16 cellular contexts compared by ENCODE assay signal in the genomic region with DNA sequence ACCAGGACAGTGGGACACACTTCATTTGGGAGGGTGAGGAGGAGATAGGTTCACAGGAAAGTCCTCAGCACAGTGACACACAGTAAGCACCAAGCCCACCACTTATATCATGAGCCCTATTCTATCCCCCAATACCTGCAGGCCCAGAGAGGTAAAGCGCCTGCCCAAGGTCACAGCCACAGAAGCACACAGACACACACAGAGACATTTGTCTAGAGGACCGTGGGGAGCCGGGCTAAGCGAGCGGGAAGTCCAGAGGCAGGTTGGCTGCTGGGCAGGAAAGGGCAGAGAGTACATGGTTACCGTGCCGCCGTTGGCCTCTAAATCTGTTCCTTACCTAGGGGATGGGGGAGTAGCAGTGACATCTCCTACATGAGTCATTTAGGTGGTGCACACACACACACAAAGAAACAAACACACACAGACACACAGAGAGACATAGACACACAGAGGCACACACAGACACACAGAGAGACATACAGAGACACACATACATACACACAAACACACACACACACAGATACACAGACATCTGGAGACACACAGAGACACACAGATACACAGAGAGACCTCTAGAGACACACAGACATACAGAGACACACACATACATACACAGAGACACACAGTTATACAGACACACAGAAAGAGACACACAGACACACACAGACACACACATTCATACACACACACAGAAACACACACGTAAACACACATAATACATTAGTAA. TPM values are rescaled to one million over a fixed set of nuclear protein-coding genes. Genes with fewer than 3 reads are reported as not detected.
A peak's percentile ranks its signal among the peaks of the same experiment; 100 is the strongest.
DNase-seq lines count a peak whose midpoint lies in the region; ATAC-seq and TF ChIP-seq lines count a peak whose summit lies in the region.
"Had no signal": no experiment of that assay in that cellular context is flagged by ENCODE, and none has a peak within 500 bp of the region (broad histone marks: within the 10 kb centered on the region; RNA-seq: fewer than 3 reads in every experiment).

No MANE protein-coding gene starts in this region.

- H3K23ac ChIP-seq in mesendoderm (ENCODE audit: low read length) = no peak overlapping the region

- peaks cover 21% of the 10 kb centered on the region for H3K4me1 ChIP-seq in body of pancreas
- H3K4me1 ChIP-seq in mesendoderm (ENCODE audit: control insufficient read depth, low read depth, low read length) = peaks cover 6% of the 10 kb centered on the region
- no peaks in the 10 kb centered on the region for H3K4me1 ChIP-seq in prostate gland (replicated peaks)

- DNase-seq in Right ventricle myocardium superior = peak; percentile 31
- no peak for DNase-seq in left cardiac atrium
- no peak for DNase-seq in body of pancreas
- DNase-seq in mesendoderm = peak; percentile 11
- DNase-seq in iPS-NIHi7 (ENCODE audit: extremely low spot score) = no peak
- DNase-seq in prostate gland (ENCODE audit: low spot score) = no peak
- DNase-seq in stimulated activated naive CD8-positive, alpha-beta T cell treated with anti-CD3 and anti-CD28 coated beads, Interleukin-15, Interleukin-2, amounts not matched to agents 100 U/mL and 50 U/mL, for 24 hours = no peak
- DNase-seq: COR-L47, DMS79 treated with DMSO at 0.1 percent for 48 hours, GDM1, HFFc6, NCI-H1436 treated with DMSO at 0.1 percent for 48 hours, NCI-H2081, NCI-H510A treated with DMSO at 0.1 percent for 48 hours had no signal

- H3K27me3 ChIP-seq in body of pancreas (no peaks in the 10 kb centered on the region), mesendoderm (ENCODE audit: insufficient read depth, low read length, poor library complexity) (no peaks in the 10 kb centered on the region), prostate gland (replicated peaks; ENCODE audit: insufficient read depth) (no peaks in the 10 kb centered on the region)

- H3K36me3 ChIP-seq in body of pancreas (replicated peaks in 1 of 2; ENCODE audit: insufficient read depth in 1 of 2, low read depth in 2 of 2) (no peaks in the 10 kb centered on the region), mesendoderm (ENCODE audit: control insufficient read depth, insufficient read depth, low read length) (no peaks in the 10 kb centered on the region), prostate gland (no peaks in the 10 kb centered on the region)

- TF ChIP-seq CTCF in body of pancreas (IDR thresholded peaks at IDR 0.05) (no peak), prostate gland (IDR thresholded peaks at IDR 0.05) (no peak)

- TF ChIP-seq POLR2A in body of pancreas (IDR thresholded peaks at IDR 0.05) (no peak), prostate gland (IDR thresholded peaks at IDR 0.05) (no peak)

- H3K9me3 ChIP-seq in body of pancreas (no peaks in the 10 kb centered on the region), prostate gland (no peaks in the 10 kb centered on the region)

- H3K4me3 ChIP-seq in body of pancreas (no peak overlapping the region), mesendoderm (ENCODE audit: low read length) (no peak overlapping the region), prostate gland (no peak overlapping the region)
- H3K4me3 ChIP-seq: GM23338 had no signal

- no peak overlapping the region for H3K18ac ChIP-seq in mesendoderm (ENCODE audit: low read length)

- ATAC-seq in Right ventricle myocardium superior (ENCODE audit: poor library complexity) (no peak), left cardiac atrium (no peak), body of pancreas (no peak), HG03108 (IDR thresholded peaks at IDR 0.05; ENCODE audit: unreplicated experiment) (no peak)
- ATAC-seq in stimulated activated naive CD8-positive, alpha-beta T cell treated with anti-CD3 and anti-CD28 coated beads, Interleukin-15, Interleukin-2, amounts not matched to agents 100 U/mL and 50 U/mL, for 24 hours = no peak
- ATAC-seq: GM23338 had no signal

- no peak overlapping the region for H2BK120ac ChIP-seq in mesendoderm (ENCODE audit: low read depth, low read length)

- H2AK5ac ChIP-seq in mesendoderm (ENCODE audit: low read length) = no peak overlapping the region

- WGBS in body of pancreas, 2 donors = 69 to 83% methylated on average over 5 to 7 of the region's 9 CpGs
- no CpG with 5 or more reads among the region's 9 CpGs for WGBS in mesendoderm (ENCODE audit: extremely low coverage, insufficient coverage, low lambda C conversion rate)
- WGBS in prostate gland = 94% methylated on average over 9 of the region's 9 CpGs

- H4K5ac ChIP-seq in mesendoderm (ENCODE audit: low read length) = no peak overlapping the region

- H4K8ac ChIP-seq in mesendoderm (ENCODE audit: low read depth, low read length) = no peak overlapping the region

- H3K79me2 ChIP-seq in mesendoderm (ENCODE audit: control insufficient read depth, insufficient read depth, low read length) = no peaks in the 10 kb centered on the region

- H2BK5ac ChIP-seq in mesendoderm (ENCODE audit: low read length) = peak overlapping the region; percentile 0

- intact Hi-C loops in Right ventricle myocardium superior (cut with DNase I) (no loop called here), left cardiac atrium (cut with DNase I) (no loop called here), body of pancreas (cut with DNase I) (no loop called here), prostate gland (cut with DNase I) (no loop called here)

- no peaks in the 10 kb centered on the region for H3K79me1 ChIP-seq in mesendoderm (ENCODE audit: low read length)

- H3K27ac ChIP-seq in body of pancreas = peak overlapping the region in 3 of 4 donors; percentile 12 to 28 (median 27)
- peak overlapping the region; percentile 8 for H3K27ac ChIP-seq in mesendoderm (ENCODE audit: low read depth, low read length)
- no peak overlapping the region for H3K27ac ChIP-seq in prostate gland

- H3K4ac ChIP-seq in mesendoderm (ENCODE audit: low read depth, low read length) = no peak overlapping the region

- H3K4me2 ChIP-seq in mesendoderm (ENCODE audit: low read length) = no peak overlapping the region
- H3K4me2 ChIP-seq: GM23338 had no signal

- H3K56ac ChIP-seq in mesendoderm (ENCODE audit: low read length) = peak overlapping the region; percentile 19

- no peak overlapping the region for H3K9ac ChIP-seq in mesendoderm (ENCODE audit: low read length)

- H2BK15ac ChIP-seq in mesendoderm (replicated peaks; ENCODE audit: low read depth) = no peak overlapping the region

RNA-seq across cellular contexts. Expression of a gene that starts 15.9 kb away (rescaled TPM):
- 122 TPM for total RNA-seq in Right ventricle myocardium superior
- total RNA-seq in left cardiac atrium = 100 to 1,000 TPM; 126 to 228 TPM
- 100 to 1,000 TPM; 248 to 808 TPM for total RNA-seq in body of pancreas
- 13.6 TPM for polyA plus RNA-seq in mesendoderm (2013, experiment 1 of 2)
- 14.0 TPM for polyA plus RNA-seq in mesendoderm (2013, experiment 2 of 2)
- total RNA-seq in prostate gland = 100 to 1,000 TPM; 559 to 659 TPM

RNA-seq across cellular contexts. Expression of a gene that starts 47.2 kb away (rescaled TPM):
- total RNA-seq in Right ventricle myocardium superior = 75.5 TPM
- 10 to 100 TPM; 77.3 to 90.8 TPM for total RNA-seq in left cardiac atrium
- 10 to 100 TPM; 46.5 to 93.1 TPM for total RNA-seq in body of pancreas
- 55.0 TPM for polyA plus RNA-seq in mesendoderm (2013, experiment 1 of 2)
- 57.1 TPM for polyA plus RNA-seq in mesendoderm (2013, experiment 2 of 2)
- total RNA-seq in prostate gland = 100 to 1,000 TPM; 228 to 380 TPM

Comparison
In these comparisons a context has a peak if more than half of its experiments do, and no peak if none do; other contexts are left out.
1. DNase-seq: peak in Right ventricle myocardium superior (single experiment) and mesendoderm (single experiment); none in left cardiac atrium (single experiment), body of pancreas (0 of 4), iPS-NIHi7 (single experiment), prostate gland (single experiment) and stimulated activated naive CD8-positive, alpha-beta T cell treated with anti-CD3 and anti-CD28 coated beads, Interleukin-15, Interleukin-2, amounts not matched to agents 100 U/mL and 50 U/mL, for 24 hours (single experiment).
2. H3K27ac ChIP-seq: peak in body of pancreas (3 of 4) and mesendoderm (single experiment); none in prostate gland (0 of 2).